In the genomic region with DNA sequence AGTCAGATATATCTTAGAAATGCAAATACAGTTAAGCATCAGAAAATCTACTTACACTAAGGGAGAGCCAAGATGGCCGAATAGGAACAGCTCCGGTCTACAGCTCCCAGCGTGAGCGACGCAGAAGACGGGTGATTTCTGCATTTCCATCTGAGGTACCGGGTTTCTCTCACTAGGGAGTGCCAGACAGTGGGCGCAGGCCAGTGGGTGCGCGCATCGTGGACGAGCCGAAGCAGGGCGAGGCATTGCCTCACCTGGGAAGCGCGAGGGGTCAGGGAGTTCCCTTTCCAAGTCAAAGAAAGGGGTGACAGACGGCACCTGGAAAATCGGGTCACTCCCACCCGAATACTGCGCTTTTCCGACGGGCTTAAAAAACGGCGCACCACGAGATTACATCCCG, we compare ENCODE assay signal across 8 cellular contexts.
DNase-seq lines count a peak whose midpoint lies in the region; TF ChIP-seq lines count a peak whose summit lies in the region.
"Not testable (repeated sequence)": the region's sequence is repeated elsewhere in the genome, so short reads cannot be mapped to it uniquely, and the experiment has no call there.

No MANE protein-coding gene starts in this region.

- 96% methylated on average over 17 of the region's 26 CpGs for WGBS in HUES64
- 91 to 96% methylated on average over 5 to 16 of the region's 26 CpGs for WGBS in endodermal cell (ENCODE audit: insufficient coverage in 1 of 2, insufficient read length in 1 of 2), 2 experiments

- not testable (repeated sequence) for H3K36me3 ChIP-seq in ES-I3 (ENCODE audit: insufficient read depth, low read length); HUES64 (ENCODE audit: insufficient read depth, low read length); endodermal cell (ENCODE audit: control insufficient read depth, insufficient read depth, low read length)
- H3K36me3 ChIP-seq in NT2/D1 (ENCODE audit: insufficient read depth, insufficient read length, low read length) = peaks cover 20% of the 10 kb centered on the region

- not testable (repeated sequence) for TF ChIP-seq CTCF in C4-2B (conservative IDR thresholded peaks at IDR 0.05); endodermal cell (conservative IDR thresholded peaks at IDR 0.05)

- peak overlapping the region; percentile 45; the same call in 1 of the 2 replicates for H3K9ac ChIP-seq in ES-I3 (ENCODE audit: low read depth, low read length)
- not testable (repeated sequence) for H3K9ac ChIP-seq in HUES64 (ENCODE audit: low read depth, low read length); NT2/D1 (ENCODE audit: insufficient read length, low read depth); endodermal cell (ENCODE audit: extremely low read depth, low read length, poor library complexity, severe bottlenecking)

- not testable (repeated sequence) for H3K27me3 ChIP-seq in HUES64 (ENCODE audit: insufficient read depth, low read length); NT2/D1 (ENCODE audit: insufficient read depth, insufficient read length); endodermal cell (ENCODE audit: control insufficient read depth, insufficient read depth, low read length, poor library complexity, severe bottlenecking)

- H3K36me3 Mint-ChIP-seq in endodermal cell (ENCODE audit: low read depth) = not testable (repeated sequence)

- H3K27ac Mint-ChIP-seq in endodermal cell = peak overlapping the region; percentile 74

- peak overlapping the region; percentile 33 for H3K4me3 Mint-ChIP-seq in endodermal cell

- DNase-seq in NCI-H146 (lab: John Stamatoyannopoulos, UW) (peak; percentile 56), NCI-H748 (lab: John Stamatoyannopoulos, UW; ENCODE audit: unreplicated experiment) (peak; percentile 91), SW480 (ENCODE audit: low spot score) (peak; percentile 33)
- not testable (repeated sequence) for DNase-seq in NT2/D1 (ENCODE audit: low read depth, low spot score); endodermal cell

- peak overlapping the region; percentile 10; the same call in 1 of the 2 replicates for H3K4me3 ChIP-seq in HUES64 (ENCODE audit: low read length)
- H3K4me3 ChIP-seq in NT2/D1 (ENCODE audit: insufficient read length, low read depth) = peak overlapping the region; percentile 26
- H3K4me3 ChIP-seq in endodermal cell (ENCODE audit: low read length) = peak overlapping the region; percentile 57

- H3K9me3 Mint-ChIP-seq in endodermal cell = not testable (repeated sequence)

- H3K27ac ChIP-seq in C4-2B = peak overlapping the region; percentile 49; the same call in 1 of the 2 replicates
- not testable (repeated sequence) for H3K27ac ChIP-seq in HUES64 (ENCODE audit: low read depth, low read length); endodermal cell (ENCODE audit: low read depth, low read length)

- not testable (repeated sequence) for H3K4me1 ChIP-seq in ES-I3 (ENCODE audit: insufficient read depth, low read length); HUES64 (ENCODE audit: insufficient read depth, low read length); NT2/D1 (ENCODE audit: insufficient read depth, insufficient read length); endodermal cell (ENCODE audit: control insufficient read depth, insufficient read depth, low read length)

- not testable (repeated sequence) for H3K4me1 Mint-ChIP-seq in endodermal cell

- H3K27me3 Mint-ChIP-seq in endodermal cell (ENCODE audit: insufficient read depth) = not testable (repeated sequence)

- H3K9me3 ChIP-seq in ES-I3 (ENCODE audit: control insufficient read depth, insufficient read depth, low read length); HUES64 (ENCODE audit: insufficient read depth, low read depth, low read length); endodermal cell (ENCODE audit: control insufficient read depth, low read length): not testable (repeated sequence)
- peaks cover 16% of the 10 kb centered on the region; the same call in 1 of the 2 replicates for H3K9me3 ChIP-seq in NT2/D1 (ENCODE audit: insufficient read depth, low read length)
